ENCODE assay signal across 14 cellular contexts in the genomic region with DNA sequence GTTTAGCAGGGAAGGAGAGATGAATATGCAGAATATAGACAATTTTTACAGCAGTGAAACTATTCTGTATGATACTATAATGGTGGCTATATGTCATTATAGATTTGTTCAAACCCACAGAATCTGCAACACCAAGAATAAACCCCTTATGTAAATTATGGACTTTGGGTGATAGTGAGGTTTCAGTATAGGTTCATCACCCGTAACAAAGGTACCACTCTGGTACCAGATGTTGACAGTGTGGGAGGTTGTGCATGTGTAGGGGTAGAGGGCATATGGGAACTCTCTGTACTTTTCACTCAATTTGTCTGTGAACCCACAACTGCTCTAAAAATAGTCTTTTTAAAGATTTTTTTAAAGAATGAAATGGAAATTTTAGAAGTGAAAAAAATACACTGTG.
"Had no signal": no experiment of that assay in that cellular context is flagged by ENCODE, and none has a peak within 500 bp of the region (broad histone marks: within the 10 kb centered on the region; RNA-seq: fewer than 3 reads in every experiment).

No MANE protein-coding gene starts in this region.

- DNase-seq: activated CD4-positive, CD25-positive, alpha-beta regulatory T cell; activated naive CD8-positive, alpha-beta T cell treated with anti-CD3 and anti-CD28 coated beads, Interleukin-2, amount 10 ng/mL, durations not matched to agents 7 days and 5 days; brain microvascular endothelial cell; effector memory CD4-positive, alpha-beta T cell; foreskin keratinocyte; mesendoderm; natural killer cell; retina; stimulated activated CD4-positive, alpha-beta T cell treated with anti-CD3 and anti-CD28 coated beads, Interleukin-15, amount 100 ng/mL, for 24 hours; stimulated activated CD4-positive, alpha-beta T cell treated with anti-CD3 and anti-CD28 coated beads, Interleukin-4, amount 100 ng/mL, for 4 hours; stimulated activated CD8-positive, alpha-beta memory T cell treated with anti-CD3 and anti-CD28 coated beads, Interleukin-4, amount 100 ng/mL, for 48 hours; stimulated activated naive CD8-positive, alpha-beta T cell treated with anti-CD3 and anti-CD28 coated beads, Interleukin-15, Interleukin-2, amounts not matched to agents 100 U/mL and 50 U/mL, for 24 hours; trophoblast cell had no signal

- H3K36me3 ChIP-seq: brain microvascular endothelial cell, neutrophil had no signal

- H3K27ac ChIP-seq: brain microvascular endothelial cell, foreskin keratinocyte, neutrophil had no signal

- H3K9me3 ChIP-seq: neutrophil had no signal

- ATAC-seq: foreskin keratinocyte; natural killer cell; stimulated activated naive CD8-positive, alpha-beta T cell treated with anti-CD3 and anti-CD28 coated beads, Interleukin-15, Interleukin-2, amounts not matched to agents 100 U/mL and 50 U/mL, for 24 hours had no signal

- H3K27me3 ChIP-seq: brain microvascular endothelial cell, foreskin keratinocyte, neutrophil had no signal
